Comparison of ENCODE assay signal across 20 cellular contexts in the genomic region with DNA sequence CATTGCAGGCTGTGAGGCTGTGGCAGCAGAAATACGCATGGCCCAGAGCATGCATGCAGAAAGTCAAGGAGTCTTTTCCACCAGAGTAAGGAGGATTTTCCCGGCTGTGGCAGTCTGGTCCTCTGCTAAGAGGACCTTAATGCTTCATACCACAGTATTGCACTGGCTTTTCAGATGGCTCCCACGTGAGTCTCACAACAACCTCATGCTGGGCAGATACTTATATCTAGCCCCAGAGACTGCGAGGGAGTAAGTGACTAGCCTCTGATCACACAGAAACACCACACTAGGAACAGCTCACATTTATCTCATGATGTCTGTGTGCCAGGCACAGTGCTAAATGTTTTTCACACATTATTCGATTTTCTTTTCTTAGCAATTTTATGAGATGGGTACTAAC. TPM values are rescaled to one million over a fixed set of nuclear protein-coding genes. Genes with fewer than 3 reads are reported as not detected.
A peak's percentile ranks its signal among the peaks of the same experiment; 100 is the strongest.
DNase-seq lines count a peak whose midpoint lies in the region; TF ChIP-seq lines count a peak whose summit lies in the region.
"Had no signal": no experiment of that assay in that cellular context is flagged by ENCODE, and none has a peak within 500 bp of the region (broad histone marks: within the 10 kb centered on the region; RNA-seq: fewer than 3 reads in every experiment).

No MANE protein-coding gene starts in this region.

- CTCF ChIA-PET in HEK293 (lab: Yijun Ruan, JAX), result interaction anchor here (0.6 to 2.2 kb wide), 4 partner anchors 13 to 84 kb away, joined by 3 to 6 read pairs (median 4); no protein-coding TSS in a partner anchor
- CTCF ChIA-PET in CD8-positive, alpha-beta memory T cell (lab: Charles Lee), result interaction anchor here (1.1 kb wide), 1 partner anchor 11 kb away, joined by 5 read pairs; no protein-coding TSS in a partner anchor

- no peaks in the 10 kb centered on the region for H3K9me3 Mint-ChIP-seq in brain
- no peaks in the 10 kb centered on the region for H3K9me3 Mint-ChIP-seq in CD8-positive, alpha-beta memory T cell
- H3K9me3 Mint-ChIP-seq: activated T-cell treated with anti-CD3 and anti-CD28 coated beads, Interleukin-2, amount 50 U/mL, for 72 hours; memory B cell; natural killer cell treated with Interleukin-12 subunit alpha and Interleukin-12 subunit beta and Interleukin-15 and Interleukin-18, amount 100 ng/mL, for 72 hours; stimulated activated naive CD8-positive, alpha-beta T cell treated with anti-CD3 and anti-CD28 coated beads, Interleukin-15, Interleukin-2, amounts not matched to agents 100 ng/mL and 50 ng/mL, for 24 hours had no signal

- peaks cover 4% of the 10 kb centered on the region for H3K27me3 Mint-ChIP-seq in brain
- H3K27me3 Mint-ChIP-seq in CD8-positive, alpha-beta memory T cell, result no peaks in the 10 kb centered on the region
- H3K27me3 Mint-ChIP-seq: activated naive CD8-positive, alpha-beta T cell; memory B cell; natural killer cell treated with Interleukin-12 subunit alpha and Interleukin-12 subunit beta and Interleukin-15 and Interleukin-18, amount 100 ng/mL, for 72 hours; stimulated activated naive CD8-positive, alpha-beta T cell treated with anti-CD3 and anti-CD28 coated beads, Interleukin-15, Interleukin-2, amounts not matched to agents 100 ng/mL and 50 ng/mL, for 24 hours; T-helper 17 cell had no signal

- H3K9ac ChIP-seq in iPS-20b (ENCODE audit: low read depth, low read length), result peak overlapping the region; percentile 37; the same call in 1 of the 2 replicates
- peak overlapping the region; percentile 13 to 36 for H3K9ac ChIP-seq in stomach smooth muscle (ENCODE audit: low read length in 2 of 2)
- no peak overlapping the region for H3K9ac ChIP-seq in Karpas-422 (ENCODE audit: low read length)

- H3K4me3 ChIP-seq in HEK293 (ENCODE audit: low read depth, low read length), result no peak overlapping the region
- H3K4me3 ChIP-seq in iPS-20b (ENCODE audit: low read length), result peak overlapping the region; percentile 34; the same call in 1 of the 2 replicates
- H3K4me3 ChIP-seq in stomach smooth muscle (ENCODE audit: low read length in 2 of 2), result peak overlapping the region in 1 of 2 donors; percentile 3
- no peak overlapping the region for H3K4me3 ChIP-seq in Karpas-422 (ENCODE audit: low read length)
- no peak overlapping the region for H3K4me3 ChIP-seq in CD8-positive, alpha-beta memory T cell (ENCODE audit: low read length)
- H3K4me3 ChIP-seq: MG63 had no signal

- POLR2A ChIA-PET in HEK293 (lab: Yijun Ruan, JAX), result interaction anchor here (0.6 kb wide), 1 partner anchor 505 kb away, joined by 4 read pairs; no protein-coding TSS in a partner anchor
- POLR2A ChIA-PET in CD8-positive, alpha-beta memory T cell (lab: Charles Lee), result interaction anchor here (0.6 kb wide), 1 partner anchor 13 kb away, joined by 3 read pairs; no protein-coding TSS in a partner anchor

- H3K4me3 Mint-ChIP-seq in brain, result peak overlapping the region in 1 of 5 experiments; percentile 43
- no peak overlapping the region for H3K4me3 Mint-ChIP-seq in CD8-positive, alpha-beta memory T cell
- H3K4me3 Mint-ChIP-seq: activated CD8-positive, alpha-beta T cell treated with anti-CD3 and anti-CD28 coated beads, Interleukin-2, amount 10 ng/mL, durations not matched to agents 7 days and 5 days; activated naive CD8-positive, alpha-beta T cell; activated T-cell treated with anti-CD3 and anti-CD28 coated beads, Interleukin-2, amount 50 U/mL, for 72 hours; memory B cell; natural killer cell treated with Interleukin-12 subunit alpha and Interleukin-12 subunit beta and Interleukin-15 and Interleukin-18, amount 100 ng/mL, for 72 hours; stimulated activated naive CD8-positive, alpha-beta T cell treated with anti-CD3 and anti-CD28 coated beads, Interleukin-15, Interleukin-2, amounts not matched to agents 100 ng/mL and 50 ng/mL, for 24 hours; T-helper 17 cell had no signal

- no peak for TF ChIP-seq CTCF in HEK293 (tag by site-specific recombination; IDR thresholded peaks at IDR 0.05)
- TF ChIP-seq CTCF in brain (conservative IDR thresholded peaks at IDR 0.05), result no peak

- peaks cover 26% of the 10 kb centered on the region for H3K79me2 ChIP-seq in Karpas-422 (ENCODE audit: low read length)

- H3K27me3 ChIP-seq in iPS-20b (ENCODE audit: insufficient read depth, low read length), result no peaks in the 10 kb centered on the region
- no peaks in the 10 kb centered on the region for H3K27me3 ChIP-seq in stomach smooth muscle (ENCODE audit: control insufficient read depth in 1 of 2, insufficient read depth in 2 of 2, low read length in 2 of 2)
- no peaks in the 10 kb centered on the region for H3K27me3 ChIP-seq in Karpas-422 (ENCODE audit: low read length)
- no peaks in the 10 kb centered on the region for H3K27me3 ChIP-seq in CD8-positive, alpha-beta memory T cell (ENCODE audit: insufficient read depth, low read length, poor library complexity, severe bottlenecking)
- H3K27me3 ChIP-seq: MG63 had no signal

- H3K4me1 ChIP-seq in HEK293 (ENCODE audit: control insufficient read depth, insufficient read depth, low read length), result no peaks in the 10 kb centered on the region
- H3K4me1 ChIP-seq in iPS-20b (ENCODE audit: insufficient read depth, low read length), result peaks cover 43% of the 10 kb centered on the region
- H3K4me1 ChIP-seq in stomach smooth muscle (ENCODE audit: control insufficient read depth, insufficient read depth, low read length), result peaks cover 93% of the 10 kb centered on the region
- H3K4me1 ChIP-seq in Karpas-422 (ENCODE audit: low read length), result peaks cover 25% of the 10 kb centered on the region
- peaks cover 9% of the 10 kb centered on the region for H3K4me1 ChIP-seq in CD8-positive, alpha-beta memory T cell (ENCODE audit: insufficient read depth, low read length)

- H3K36me3 ChIP-seq in HEK293 (ENCODE audit: control insufficient read depth in 2 of 2, insufficient read depth in 1 of 2, low read length in 2 of 2) (peaks cover 0 to 32% of the 10 kb centered on the region in 2 experiments; a peak in 1 of 3 replicates), iPS-20b (ENCODE audit: insufficient read depth, low read depth, low read length) (peaks cover 19% of the 10 kb centered on the region), stomach smooth muscle (ENCODE audit: control insufficient read depth in 2 of 2, insufficient read depth in 2 of 2, low read length in 2 of 2) (peaks cover 7 to 9% of the 10 kb centered on the region in 2 donors), Karpas-422 (ENCODE audit: insufficient read depth, low read length) (no peaks in the 10 kb centered on the region)
- peaks cover 54% of the 10 kb centered on the region for H3K36me3 ChIP-seq in CD8-positive, alpha-beta memory T cell (ENCODE audit: insufficient read depth, low read length)

- DNase-seq in NCI-H510A treated with DMSO at 0.1 percent for 48 hours (lab: John Stamatoyannopoulos, UW) (no peak), NK-92 (lab: John Stamatoyannopoulos, UW; ENCODE audit: unreplicated experiment) (no peak), Karpas-422 (no peak)
- DNase-seq in CD8-positive, alpha-beta memory T cell, result no peak
- DNase-seq: activated CD8-positive, alpha-beta T cell treated with anti-CD3 and anti-CD28 coated beads, Interleukin-2, amount 10 ng/mL, durations not matched to agents 7 days and 5 days; activated T-cell treated with anti-CD3 and anti-CD28 coated beads, Interleukin-2, amount 50 U/mL, for 72 hours; COR-L47; MG63; NCI-H1694 treated with DMSO at 0.1 percent for 48 hours; NCI-H446; T-helper 17 cell; WERI-Rb-1 had no signal

- H3K4me2 ChIP-seq in Karpas-422 (ENCODE audit: low read depth, low read length, poor library complexity, severe bottlenecking), result no peak overlapping the region

- H3K27ac ChIP-seq in HEK293 (ENCODE audit: extremely low read depth, low read depth, low read length) (no peak overlapping the region), iPS-20b (ENCODE audit: low read length) (no peak overlapping the region), stomach smooth muscle (ENCODE audit: low read length) (peak overlapping the region; percentile 89), Karpas-422 (ENCODE audit: low read length) (no peak overlapping the region)
- no peak overlapping the region for H3K27ac ChIP-seq in CD8-positive, alpha-beta memory T cell (ENCODE audit: low read depth, low read length)
- H3K27ac ChIP-seq: WERI-Rb-1 had no signal

- peak overlapping the region in 4 of 5 experiments; percentile 33 to 92 (median 82) for H3K27ac Mint-ChIP-seq in brain
- no peak overlapping the region for H3K27ac Mint-ChIP-seq in CD8-positive, alpha-beta memory T cell
- H3K27ac Mint-ChIP-seq: activated CD8-positive, alpha-beta T cell treated with anti-CD3 and anti-CD28 coated beads, Interleukin-2, amount 10 ng/mL, durations not matched to agents 7 days and 5 days; activated naive CD8-positive, alpha-beta T cell; activated T-cell treated with anti-CD3 and anti-CD28 coated beads, Interleukin-2, amount 50 U/mL, for 72 hours; memory B cell; natural killer cell treated with Interleukin-12 subunit alpha and Interleukin-12 subunit beta and Interleukin-15 and Interleukin-18, amount 100 ng/mL, for 72 hours; stimulated activated naive CD8-positive, alpha-beta T cell treated with anti-CD3 and anti-CD28 coated beads, Interleukin-15, Interleukin-2, amounts not matched to agents 100 ng/mL and 50 ng/mL, for 24 hours; T-helper 17 cell had no signal

- H3K4me1 Mint-ChIP-seq in brain, result peaks cover 90% of the 10 kb centered on the region
- H3K4me1 Mint-ChIP-seq in CD8-positive, alpha-beta memory T cell, result peaks cover 14 to 43% (median 14%) of the 10 kb centered on the region in 3 donors

- peaks cover 31% of the 10 kb centered on the region for H3K36me3 Mint-ChIP-seq in brain
- H3K36me3 Mint-ChIP-seq in CD8-positive, alpha-beta memory T cell, result peaks cover 4 to 70% (median 16%) of the 10 kb centered on the region in 3 donors

- H2AFZ ChIP-seq in Karpas-422 (ENCODE audit: low read length), result no peak overlapping the region

- H3K9me3 ChIP-seq in HEK293 (ENCODE audit: control insufficient read depth, insufficient read depth, low read depth, low read length) (no peaks in the 10 kb centered on the region), iPS-20b (ENCODE audit: insufficient read depth, low read depth, low read length) (no peaks in the 10 kb centered on the region), stomach smooth muscle (ENCODE audit: control insufficient read depth in 2 of 2, low read length in 2 of 2) (no peaks in the 10 kb centered on the region), Karpas-422 (ENCODE audit: low read length) (no peaks in the 10 kb centered on the region)
- H3K9me3 ChIP-seq in CD8-positive, alpha-beta memory T cell (ENCODE audit: low read length), result no peaks in the 10 kb centered on the region
- H3K9me3 ChIP-seq: MG63 had no signal

- H3K9me2 ChIP-seq in Karpas-422 (replicated peaks; ENCODE audit: insufficient read depth, low read length), result no peaks in the 10 kb centered on the region

- peaks cover 37% of the 10 kb centered on the region for H4K20me1 ChIP-seq in Karpas-422 (ENCODE audit: insufficient read depth, low read depth, low read length)

RNA-seq across cellular contexts. Expression of a gene that starts 8.0 kb away (rescaled TPM):
- 18.2 TPM for polyA plus RNA-seq in brain (ENCODE audit: insufficient read depth, low read depth, low replicate concordance)
- 12.5 and 16.1 TPM in 2 replicates for total RNA-seq in Karpas-422 (2014; rRNA removed; shearing (Covaris generic); ENCODE audit: low replicate concordance)
- total RNA-seq in CD8-positive, alpha-beta memory T cell, result 10 to 100 TPM; 16.6 to 17.8 TPM
- polyA plus RNA-seq in CD8-positive, alpha-beta memory T cell, result 27.1 TPM

RNA-seq across cellular contexts. Expression of a gene that starts 30.1 kb away (rescaled TPM):
- polyA plus RNA-seq in brain (ENCODE audit: insufficient read depth, low read depth, low replicate concordance), result 180 TPM
- 0.83 TPM in 1 of 2 replicates, not detected in the other for total RNA-seq in Karpas-422 (2014; rRNA removed; shearing (Covaris generic); ENCODE audit: low replicate concordance)
- total RNA-seq in CD8-positive, alpha-beta memory T cell, result 1 to 10 TPM in 1 of 2 experiments, under 1 TPM in 1; 0.98 to 1.1 TPM
- 0.23 TPM for polyA plus RNA-seq in CD8-positive, alpha-beta memory T cell

RNA-seq across cellular contexts. Expression of a gene that starts 50.4 kb away (rescaled TPM):
- 7.7 TPM for polyA plus RNA-seq in brain (ENCODE audit: insufficient read depth, low read depth, low replicate concordance)
- 4.5 and 4.8 TPM in 2 replicates for total RNA-seq in Karpas-422 (2014; rRNA removed; shearing (Covaris generic); ENCODE audit: low replicate concordance)
- 10 to 100 TPM; 17.7 to 18.1 TPM for total RNA-seq in CD8-positive, alpha-beta memory T cell
- polyA plus RNA-seq in CD8-positive, alpha-beta memory T cell, result 22.4 TPM

RNA-seq across cellular contexts. Expression of a gene that starts 51.8 kb away (rescaled TPM):
- polyA plus RNA-seq in brain (ENCODE audit: insufficient read depth, low read depth, low replicate concordance), result 0.49 TPM
- total RNA-seq in Karpas-422 (2014; rRNA removed; shearing (Covaris generic); ENCODE audit: low replicate concordance), result 2.3 and 3.9 TPM in 2 replicates
- 1 to 10 TPM; 1.1 to 2.0 TPM for total RNA-seq in CD8-positive, alpha-beta memory T cell
- polyA plus RNA-seq in CD8-positive, alpha-beta memory T cell, result 0.43 TPM

Comparison
In these comparisons a context has a peak if more than half of its experiments do, and no peak if none do; other contexts are left out.
1. H3K27ac Mint-ChIP-seq: peak in brain (4 of 5); none in CD8-positive, alpha-beta memory T cell (0 of 8).